1 cellular context compared by ENCODE assay signal in genomic region chr14:75318353-75318752, GRCh38.
TF ChIP-seq lines count a peak whose summit lies in the region.

No MANE protein-coding gene starts in this region.

TF ChIP-seq in HepG2, 621 proteins besides CTCF, POLR2A, EP300 and RAD21 (continued from another document):
- TF ChIP-seq MLXIP (CRISPR knock-in tag; IDR thresholded peaks at IDR 0.05; ENCODE audit: borderline replicate concordance) = no peak
- no peak for TF ChIP-seq YEATS4 (CRISPR knock-in tag; IDR thresholded peaks at IDR 0.05; ENCODE audit: borderline replicate concordance)
- TF ChIP-seq KLF15 (CRISPR knock-in tag; IDR thresholded peaks at IDR 0.05; ENCODE audit: borderline replicate concordance) = no peak
- TF ChIP-seq IKZF4 (CRISPR knock-in tag; IDR thresholded peaks at IDR 0.05; ENCODE audit: borderline replicate concordance, low read depth, not compliant biosample characterization) = no peak
- TF ChIP-seq MXD3 (CRISPR knock-in tag; IDR thresholded peaks at IDR 0.05) = no peak
- TF ChIP-seq ZNF704 (CRISPR knock-in tag; IDR thresholded peaks at IDR 0.05; ENCODE audit: borderline replicate concordance) = no peak
- TF ChIP-seq TFDP2 (CRISPR knock-in tag; IDR thresholded peaks at IDR 0.05) = no peak
- no peak for TF ChIP-seq ZNF674 (CRISPR knock-in tag; IDR thresholded peaks at IDR 0.05; ENCODE audit: low read depth)
- TF ChIP-seq ATF1 (CRISPR knock-in tag; IDR thresholded peaks at IDR 0.05) = no peak
- TF ChIP-seq MEF2D (CRISPR knock-in tag; IDR thresholded peaks at IDR 0.05) = no peak
- no peak for TF ChIP-seq ISX (CRISPR knock-in tag; conservative IDR thresholded peaks at IDR 0.05)
- TF ChIP-seq ZNF737 (CRISPR knock-in tag; IDR thresholded peaks at IDR 0.05; ENCODE audit: borderline replicate concordance) = no peak
- TF ChIP-seq, protein P1, sequence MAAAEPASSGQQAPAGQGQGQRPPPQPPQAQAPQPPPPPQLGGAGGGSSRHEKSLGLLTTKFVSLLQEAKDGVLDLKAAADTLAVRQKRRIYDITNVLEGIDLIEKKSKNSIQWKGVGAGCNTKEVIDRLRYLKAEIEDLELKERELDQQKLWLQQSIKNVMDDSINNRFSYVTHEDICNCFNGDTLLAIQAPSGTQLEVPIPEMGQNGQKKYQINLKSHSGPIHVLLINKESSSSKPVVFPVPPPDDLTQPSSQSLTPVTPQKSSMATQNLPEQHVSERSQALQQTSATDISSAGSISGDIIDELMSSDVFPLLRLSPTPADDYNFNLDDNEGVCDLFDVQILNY (CRISPR knock-in tag; conservative IDR thresholded peaks at IDR 0.05) = no peak
